ENCODE assay signal across 8 cellular contexts in genomic region chr16:56606688-56607618, GRCh38. TPM values are rescaled to one million over a fixed set of nuclear protein-coding genes. Genes with fewer than 3 reads are reported as not detected.
A peak's percentile ranks its signal among the peaks of the same experiment; 100 is the strongest.
DNase-seq lines count a peak whose midpoint lies in the region; ATAC-seq and TF ChIP-seq lines count a peak whose summit lies in the region.

No MANE protein-coding gene starts in this region.

- H3K27me3 ChIP-seq in mucosa of stomach (ENCODE audit: control insufficient read depth, insufficient read depth, low read length): no peaks in the 10 kb centered on the region
- H3K27me3 ChIP-seq in Karpas-422 (ENCODE audit: low read length): no peaks in the 10 kb centered on the region

- no peaks in the 10 kb centered on the region for H3K79me2 ChIP-seq in Karpas-422 (ENCODE audit: low read length)

- no peak for TF ChIP-seq CTCF in RWPE1 (conservative IDR thresholded peaks at IDR 0.05; ENCODE audit: low read depth)
- TF ChIP-seq CTCF in endothelial cell (IDR thresholded peaks at IDR 0.05; ENCODE audit: unreplicated experiment): no peak

- H3K27ac Mint-ChIP-seq in endothelial cell (ENCODE audit: unreplicated experiment): peak overlapping the region; percentile 89

- H3K9me2 ChIP-seq in Karpas-422 (replicated peaks; ENCODE audit: insufficient read depth, low read length): no peaks in the 10 kb centered on the region

- H3K9me3 Mint-ChIP-seq in endothelial cell (ENCODE audit: unreplicated experiment): no peaks in the 10 kb centered on the region

- H3K4me1 ChIP-seq in mucosa of stomach (ENCODE audit: control insufficient read depth, insufficient read depth, low read length) (peaks cover 33% of the 10 kb centered on the region), Karpas-422 (ENCODE audit: low read length) (peaks cover 34% of the 10 kb centered on the region)

- no peaks in the 10 kb centered on the region for H4K20me1 ChIP-seq in Karpas-422 (ENCODE audit: insufficient read depth, low read depth, low read length)

- H3K27ac ChIP-seq in RWPE1: peak overlapping the region; percentile 100
- H3K27ac ChIP-seq in Karpas-422 (ENCODE audit: low read length): no peak overlapping the region

- H3K4me2 ChIP-seq in Karpas-422 (ENCODE audit: low read depth, low read length, poor library complexity, severe bottlenecking): no peak overlapping the region

- POLR2A ChIA-PET in RWPE1 (lab: Yijun Ruan, JAX; ENCODE audit: low non-redundant PET): interaction anchor here (0.6 to 1.6 kb wide), 4 partner anchors 17 to 94 kb away, joined by 3 to 11 read pairs (median 7); partner anchors contain the start of gene MT1E

- peak overlapping the region; percentile 76 for H3K4me3 Mint-ChIP-seq in endothelial cell (ENCODE audit: unreplicated experiment)

- H3K9me3 ChIP-seq in mucosa of stomach (ENCODE audit: control insufficient read depth, low read length) (no peaks in the 10 kb centered on the region), Karpas-422 (ENCODE audit: low read length) (no peaks in the 10 kb centered on the region)

- DNase-seq in Daoy (ENCODE audit: low read depth) (peak; percentile 98), RWPE1 (ENCODE audit: low spot score) (peak; percentile 94), endothelial cell (ENCODE audit: low spot score) (peak; percentile 67), NCI-H187 treated with DMSO at 0.1 percent for 48 hours (lab: John Stamatoyannopoulos, UW) (no peak), superior temporal gyrus (ENCODE audit: extremely low spot score) (no peak), Karpas-422 (no peak)

- peaks cover 18% of the 10 kb centered on the region for H3K27me3 Mint-ChIP-seq in endothelial cell (ENCODE audit: unreplicated experiment)

- peaks cover 35% of the 10 kb centered on the region for H3K4me1 Mint-ChIP-seq in endothelial cell (ENCODE audit: unreplicated experiment)

- CTCF ChIA-PET in RWPE1 (lab: Yijun Ruan, JAX): interaction anchor here (1.8 to 2.3 kb wide), 2 partner anchors 30 to 95 kb away, joined by 5 to 8 read pairs; no protein-coding TSS in a partner anchor

- no peaks in the 10 kb centered on the region for H3K36me3 Mint-ChIP-seq in endothelial cell (ENCODE audit: low read depth, unreplicated experiment)

- H3K4me3 ChIP-seq in mucosa of stomach (ENCODE audit: low read length): no peak overlapping the region
- no peak overlapping the region for H3K4me3 ChIP-seq in Karpas-422 (ENCODE audit: low read length)

- peak overlapping the region; percentile 11 for H3K9ac ChIP-seq in mucosa of stomach (ENCODE audit: low read length)
- no peak overlapping the region for H3K9ac ChIP-seq in Karpas-422 (ENCODE audit: low read length)

- no peak for ATAC-seq in GM21360 (IDR thresholded peaks at IDR 0.05; ENCODE audit: unreplicated experiment)

- H2AFZ ChIP-seq in Karpas-422 (ENCODE audit: low read length): no peak overlapping the region

- no peaks in the 10 kb centered on the region for H3K36me3 ChIP-seq in mucosa of stomach (ENCODE audit: control insufficient read depth, insufficient read depth, low read length)
- H3K36me3 ChIP-seq in Karpas-422 (ENCODE audit: insufficient read depth, low read length): no peaks in the 10 kb centered on the region

RNA-seq across cellular contexts. Expression of gene MT2A, which starts 1.4 kb away (rescaled TPM):
- total RNA-seq in Daoy (2014; rRNA removed; shearing (Covaris generic)): 207 and 248 TPM in 2 replicates
- 2.4 TPM for total RNA-seq in endothelial cell (ENCODE audit: unreplicated experiment)
- 292 and 385 TPM in 2 replicates for total RNA-seq in Karpas-422 (2014; rRNA removed; shearing (Covaris generic); ENCODE audit: low replicate concordance)

RNA-seq across cellular contexts. Expression of gene MT3, which starts 17.6 kb away (rescaled TPM):
- not detected in 2 replicates for total RNA-seq in Daoy (2014; rRNA removed; shearing (Covaris generic))
- total RNA-seq in endothelial cell (ENCODE audit: unreplicated experiment): not detected
- total RNA-seq in Karpas-422 (2014; rRNA removed; shearing (Covaris generic); ENCODE audit: low replicate concordance): not detected in 2 replicates

RNA-seq across cellular contexts. Expression of gene MT1E, which starts 18.6 kb away (rescaled TPM):
- 248 and 365 TPM in 2 replicates for total RNA-seq in Daoy (2014; rRNA removed; shearing (Covaris generic))
- total RNA-seq in endothelial cell (ENCODE audit: unreplicated experiment): not detected
- total RNA-seq in Karpas-422 (2014; rRNA removed; shearing (Covaris generic); ENCODE audit: low replicate concordance): not detected in 2 replicates

RNA-seq across cellular contexts. Expression of gene MT1M, which starts 25.5 kb away (rescaled TPM):
- 0.74 and 7.4 TPM in 2 replicates for total RNA-seq in Daoy (2014; rRNA removed; shearing (Covaris generic))
- total RNA-seq in endothelial cell (ENCODE audit: unreplicated experiment): not detected
- not detected in 2 replicates for total RNA-seq in Karpas-422 (2014; rRNA removed; shearing (Covaris generic); ENCODE audit: low replicate concordance)

RNA-seq across cellular contexts. Expression of gene MT1A, which starts 31.5 kb away (rescaled TPM):
- total RNA-seq in Daoy (2014; rRNA removed; shearing (Covaris generic)): not detected in 2 replicates
- not detected for total RNA-seq in endothelial cell (ENCODE audit: unreplicated experiment)
- total RNA-seq in Karpas-422 (2014; rRNA removed; shearing (Covaris generic); ENCODE audit: low replicate concordance): not detected in 2 replicates

Comparison
In these comparisons a context has a peak if more than half of its experiments do, and no peak if none do; other contexts are left out.
1. DNase-seq: peak in Daoy (single experiment), RWPE1 (single experiment) and endothelial cell (single experiment); none in NCI-H187 treated with DMSO at 0.1 percent for 48 hours (single experiment), superior temporal gyrus (single experiment) and Karpas-422 (single experiment).
2. RNA of gene MT2A, which starts 1.4 kb away (total RNA-seq): 292 to 385 TPM in Karpas-422 and 207 to 248 TPM in Daoy; 2.4 TPM in endothelial cell (single experiment); every median in the first group is over 10 times any median in the second.
3. RNA of gene MT1E, which starts 18.6 kb away (total RNA-seq): 248 to 365 TPM in Daoy; not detected in endothelial cell (single experiment) and not detected in Karpas-422; every median in the first group is over 100 times any median in the second.